24 cellular contexts compared by ENCODE assay signal in genomic region chr6:166471797-166472260, GRCh38.
DNase-seq lines count a peak whose midpoint lies in the region; ATAC-seq, FAIRE-seq and TF ChIP-seq lines count a peak whose summit lies in the region.
"Had no signal": no experiment of that assay in that cellular context is flagged by ENCODE, and none has a peak within 500 bp of the region (broad histone marks: within the 10 kb centered on the region; RNA-seq: fewer than 3 reads in every experiment).

No MANE protein-coding gene starts in this region.

- H3K79me2 ChIP-seq in osteoblast (ENCODE audit: insufficient read depth, low read length) = no peaks in the 10 kb centered on the region

- H2AFZ ChIP-seq in osteoblast (ENCODE audit: low read length) = no peak overlapping the region

- H3K4me1 ChIP-seq in kidney (ENCODE audit: control insufficient read depth in 1 of 2, insufficient read depth in 1 of 2, low read depth in 1 of 2, low read length in 2 of 2) (no peaks in the 10 kb centered on the region), osteoblast (ENCODE audit: insufficient read depth, low read length) (peaks cover 1% of the 10 kb centered on the region), sigmoid colon (peaks cover 0 to 4% (median 1%) of the 10 kb centered on the region in 4 donors)

- H3K27ac ChIP-seq in kidney (ENCODE audit: low read depth in 2 of 2, low read length in 2 of 2) = no peak overlapping the region
- no peak overlapping the region for H3K27ac ChIP-seq in osteoblast (ENCODE audit: low read depth, low read length)
- no peak overlapping the region for H3K27ac ChIP-seq in sigmoid colon
- H3K27ac ChIP-seq: BLaER1 had no signal

- no peak for FAIRE-seq in kidney (lab: Jason Lieb, UNC)
- FAIRE-seq: D721Med, H54, HTR-8/SVneo, K562, RCC 7860 had no signal

- H3K4me3 ChIP-seq in kidney (ENCODE audit: low read length in 2 of 2) (no peak overlapping the region), osteoblast (ENCODE audit: insufficient read depth, low read length) (no peak overlapping the region), sigmoid colon (no peak overlapping the region)
- H3K4me3 ChIP-seq: BLaER1, K562 had no signal

- no peak for ATAC-seq in left cardiac atrium
- ATAC-seq: K562 had no signal

- H3K4me2 ChIP-seq in osteoblast (ENCODE audit: insufficient read depth, low read length) = no peak overlapping the region
- H3K4me2 ChIP-seq: BLaER1 had no signal

- no peak overlapping the region for H3K9ac ChIP-seq in kidney (ENCODE audit: low read length in 2 of 2)
- H3K9ac ChIP-seq: BLaER1 had no signal

- H3K27me3 ChIP-seq in osteoblast (ENCODE audit: insufficient read depth, low read length) (no peaks in the 10 kb centered on the region), sigmoid colon (no peaks in the 10 kb centered on the region)
- H3K27me3 ChIP-seq: BLaER1 had no signal

- H3K9me3 ChIP-seq in kidney (ENCODE audit: control insufficient read depth in 1 of 2, low read length in 2 of 2) (no peaks in the 10 kb centered on the region), osteoblast (ENCODE audit: low read depth, low read length) (no peaks in the 10 kb centered on the region), sigmoid colon (no peaks in the 10 kb centered on the region)
- H3K9me3 ChIP-seq: BLaER1 had no signal

- DNase-seq in cardiac septum (ENCODE audit: low spot score) (peak; percentile 35), left cardiac atrium (no peak), kidney (peak; percentile 26), osteoblast (ENCODE audit: insufficient read length, low spot score, missing footprints) (peak; percentile 43), NCI-H2171 treated with DMSO at 0.1 percent for 48 hours (lab: John Stamatoyannopoulos, UW) (no peak), ecto neural progenitor cell (ENCODE audit: low spot score) (no peak), sigmoid colon (no peak)
- no peak for DNase-seq in stimulated activated CD4-positive, alpha-beta T cell treated with anti-CD3 and anti-CD28 coated beads, Interleukin-2, amount 100 ng/mL, for 24 hours
- DNase-seq: CD4-positive, CD25-positive, alpha-beta regulatory T cell; Kasumi-1; MV-4-11; NCI-H1105; NCI-H1436 treated with DMSO at 0.1 percent for 48 hours; NCI-H187 treated with DMSO at 0.1 percent for 48 hours; NCI-H446; NCI-H524 treated with DMSO at 0.1 percent for 48 hours; NCI-H774; SIG-M5 had no signal

- 89% methylated on average over 10 of the region's 10 CpGs for WGBS in sigmoid colon, 2 donors

- peaks cover 2 to 6% of the 10 kb centered on the region in 2 donors for H3K36me3 ChIP-seq in kidney (ENCODE audit: control insufficient read depth in 1 of 2, insufficient read depth in 2 of 2, low read length in 2 of 2)
- H3K36me3 ChIP-seq in osteoblast (ENCODE audit: insufficient read depth, low read length) = peaks cover 17% of the 10 kb centered on the region
- H3K36me3 ChIP-seq in sigmoid colon = peaks cover 0 to 18% (median 3%) of the 10 kb centered on the region in 4 donors
- H3K36me3 ChIP-seq: BLaER1 had no signal

- H4K20me1 ChIP-seq in osteoblast (ENCODE audit: insufficient read depth, low read length) = no peaks in the 10 kb centered on the region
- H4K20me1 ChIP-seq: BLaER1 had no signal

- TF ChIP-seq EP300 in sigmoid colon (IDR thresholded peaks at IDR 0.05) = no peak

- no peak for TF ChIP-seq CTCF in kidney (IDR thresholded peaks at IDR 0.05; ENCODE audit: borderline replicate concordance, extremely low read depth, insufficient read depth)
- no peak for TF ChIP-seq CTCF in osteoblast (IDR thresholded peaks at IDR 0.05; ENCODE audit: extremely low read depth, low read depth, low read length)
- no peak for TF ChIP-seq CTCF in sigmoid colon (IDR thresholded peaks at IDR 0.05)

- no peak for TF ChIP-seq POLR2A in sigmoid colon (IDR thresholded peaks at IDR 0.05)

- intact Hi-C loops in cardiac septum (cut with DNase I) (no loop called here), left cardiac atrium (cut with DNase I) (no loop called here), kidney (cut with DNase I) (no loop called here), sigmoid colon (cut with DNase I) (no loop called here)

Comparison
In these comparisons a context has a peak if more than half of its experiments do, and no peak if none do; other contexts are left out.
1. DNase-seq: peak in cardiac septum (single experiment), kidney (single experiment) and osteoblast (single experiment); none in left cardiac atrium (single experiment), NCI-H2171 treated with DMSO at 0.1 percent for 48 hours (single experiment), ecto neural progenitor cell (single experiment), sigmoid colon (single experiment) and stimulated activated CD4-positive, alpha-beta T cell treated with anti-CD3 and anti-CD28 coated beads, Interleukin-2, amount 100 ng/mL, for 24 hours (0 of 2).